Comparison of ENCODE assay signal across 9 cellular contexts in the genomic region with DNA sequence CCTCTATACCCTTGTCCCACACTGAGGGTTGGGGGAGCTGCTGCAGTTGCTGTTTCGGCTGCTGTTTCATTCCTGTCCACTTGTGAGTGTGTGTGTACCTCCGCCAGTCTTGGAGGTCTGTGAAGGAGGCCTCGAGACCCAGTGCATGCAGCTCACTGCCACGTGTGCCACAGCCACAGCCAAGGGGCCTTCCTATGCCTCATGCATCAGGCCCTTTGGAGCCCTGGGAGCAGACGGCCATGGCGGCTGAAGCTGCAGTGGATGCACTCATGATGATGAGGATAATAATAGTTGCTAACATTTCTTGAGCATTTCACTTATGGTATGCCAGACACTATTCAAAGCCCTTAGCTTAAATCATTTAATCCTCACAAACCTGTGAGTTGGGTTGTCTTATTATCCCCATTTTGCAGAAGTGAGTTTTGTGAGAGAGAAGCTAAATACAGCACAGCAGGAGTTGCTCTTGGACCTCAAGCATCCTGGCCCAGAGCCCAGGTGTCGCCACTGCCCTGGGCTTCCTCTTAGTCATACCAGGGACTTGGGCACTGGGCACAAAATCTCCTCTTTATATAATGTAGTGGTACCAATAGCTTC.
DNase-seq lines count a peak whose midpoint lies in the region; ATAC-seq, FAIRE-seq and TF ChIP-seq lines count a peak whose summit lies in the region.
"Had no signal": no experiment of that assay in that cellular context is flagged by ENCODE, and none has a peak within 500 bp of the region (broad histone marks: within the 10 kb centered on the region; RNA-seq: fewer than 3 reads in every experiment).

No MANE protein-coding gene starts in this region.

- no peak for TF ChIP-seq CTCF in neutrophil (IDR thresholded peaks at IDR 0.05)

- peaks cover 75% of the 10 kb centered on the region for H3K4me1 ChIP-seq in effector memory CD4-positive, alpha-beta T cell (ENCODE audit: control insufficient read depth, insufficient read depth, low read length, poor library complexity, severe bottlenecking)
- H3K4me1 ChIP-seq in neutrophil (ENCODE audit: control insufficient read depth in 1 of 2, insufficient read depth in 1 of 2, low read depth in 1 of 2, low read length in 1 of 2) = peaks cover 80 to 85% of the 10 kb centered on the region in 2 experiments

- peak; percentile 50 for FAIRE-seq in RCC 7860 (lab: Jason Lieb, UNC)
- FAIRE-seq: islet of Langerhans had no signal

- H3K4me3 ChIP-seq in effector memory CD4-positive, alpha-beta T cell (ENCODE audit: insufficient read depth, low read depth, low read length, poor library complexity, severe bottlenecking) = no peak overlapping the region
- peak overlapping the region; percentile 50 to 55 for H3K4me3 ChIP-seq in neutrophil (ENCODE audit: low read depth in 1 of 2, low read length in 1 of 2)

- no peaks in the 10 kb centered on the region for H3K9me3 ChIP-seq in effector memory CD4-positive, alpha-beta T cell (ENCODE audit: control insufficient read depth, low read length)
- H3K9me3 ChIP-seq in neutrophil = no peaks in the 10 kb centered on the region

- DNase-seq in H4 (ENCODE audit: low spot score) (peak; percentile 84), RCC 7860 (ENCODE audit: low spot score) (peak; percentile 61), iPS-NIHi7 (ENCODE audit: extremely low spot score) (no peak), NCI-H128 (lab: John Stamatoyannopoulos, UW; ENCODE audit: unreplicated experiment) (no peak), GDM1 (lab: John Stamatoyannopoulos, UW) (no peak)
- peak in 1 of 3 donors; percentile 15 for DNase-seq in effector memory CD4-positive, alpha-beta T cell

- H3K27ac ChIP-seq in effector memory CD4-positive, alpha-beta T cell (ENCODE audit: insufficient read depth, low read length, poor library complexity, severe bottlenecking) = peak overlapping the region; percentile 95
- peak overlapping the region; percentile 100 for H3K27ac ChIP-seq in neutrophil

- H3K36me3 ChIP-seq in effector memory CD4-positive, alpha-beta T cell (ENCODE audit: control insufficient read depth, insufficient read depth, low read length) = peaks cover 15% of the 10 kb centered on the region
- no peaks in the 10 kb centered on the region for H3K36me3 ChIP-seq in neutrophil

- ATAC-seq in GM18870 (IDR thresholded peaks at IDR 0.05; ENCODE audit: unreplicated experiment) = no peak

- no peaks in the 10 kb centered on the region for H3K27me3 ChIP-seq in effector memory CD4-positive, alpha-beta T cell (replicated peaks; ENCODE audit: control insufficient read depth, insufficient read depth, low read length, poor library complexity, severe bottlenecking)
- H3K27me3 ChIP-seq in neutrophil = no peaks in the 10 kb centered on the region

Comparison
In these comparisons a context has a peak if more than half of its experiments do, and no peak if none do; other contexts are left out.
1. DNase-seq: peak in H4 (single experiment) and RCC 7860 (single experiment); none in iPS-NIHi7 (single experiment), NCI-H128 (single experiment) and GDM1 (single experiment).